Comparison of ENCODE assay signal across 20 cellular contexts in genomic region chr16:64687796-64688195, GRCh38.
"Had no signal": no experiment of that assay in that cellular context is flagged by ENCODE, and none has a peak within 500 bp of the region (broad histone marks: within the 10 kb centered on the region; RNA-seq: fewer than 3 reads in every experiment).

No MANE protein-coding gene starts in this region.

- H3K36me3 ChIP-seq: esophagus muscularis mucosa, gastrocnemius medialis, neutrophil, right lobe of liver, tibial artery had no signal

- H3K4me1 ChIP-seq: esophagus muscularis mucosa, gastrocnemius medialis, parathyroid adenoma, right lobe of liver, testis, tibial artery had no signal

- H3K4me3 ChIP-seq: coronary artery, esophagus muscularis mucosa, gastrocnemius medialis, lung, right lobe of liver, testis, tibial artery had no signal

- DNase-seq: dermis blood vessel endothelial cell; effector memory CD4-positive, alpha-beta T cell; gastrocnemius medialis; head of caudate nucleus; kidney; naive B cell; right lobe of liver; stimulated activated CD4-positive, alpha-beta T cell treated with anti-CD3 and anti-CD28 coated beads, Interleukin-4, amount 100 ng/mL, for 4 hours; stimulated activated naive CD8-positive, alpha-beta T cell treated with anti-CD3 and anti-CD28 coated beads, Interleukin-15, Interleukin-2, amounts not matched to agents 100 U/mL and 50 U/mL, for 24 hours; substantia nigra; testis; tibial artery had no signal

- H3K27ac ChIP-seq: coronary artery, esophagus muscularis mucosa, gastrocnemius medialis, neutrophil, parathyroid adenoma, right lobe of liver, testis, tibial artery had no signal

- H3K79me2 ChIP-seq: parathyroid adenoma had no signal

- H2AFZ ChIP-seq: parathyroid adenoma had no signal

- ATAC-seq: gastrocnemius medialis; left lobe of liver; natural killer cell treated with Interleukin-12 subunit alpha and Interleukin-12 subunit beta and Interleukin-15 and Interleukin-18, amount 100 ng/mL, for 72 hours; right lobe of liver; stimulated activated memory B cell treated with anti-CD40 and anti-IgM and Interleukin-4, amounts not matched to agents 10 μg/mL and 1 μg/mL and 100 μg/mL, for 72 hours; stimulated activated naive CD8-positive, alpha-beta T cell treated with anti-CD3 and anti-CD28 coated beads, Interleukin-15, Interleukin-2, amounts not matched to agents 100 U/mL and 50 U/mL, for 24 hours had no signal

- H3K9me3 ChIP-seq: esophagus muscularis mucosa, gastrocnemius medialis, neutrophil, right lobe of liver, testis, tibial artery had no signal

- H3K9ac ChIP-seq: parathyroid adenoma had no signal

- H3K27me3 ChIP-seq: esophagus muscularis mucosa, gastrocnemius medialis, neutrophil, right lobe of liver, testis, tibial artery had no signal
